ENCODE assay signal across 8 cellular contexts in genomic region chr1:64471724-64472276, GRCh38. TPM values are rescaled to one million over a fixed set of nuclear protein-coding genes. Genes with fewer than 3 reads are reported as not detected.
DNase-seq lines count a peak whose midpoint lies in the region; ATAC-seq and TF ChIP-seq lines count a peak whose summit lies in the region.

No MANE protein-coding gene starts in this region.

- no peaks in the 10 kb centered on the region for H3K9me3 ChIP-seq in mucosa of stomach (ENCODE audit: control insufficient read depth, low read length)

- H3K4me1 Mint-ChIP-seq in chondrocyte (ENCODE audit: low read depth) = peaks cover 53% of the 10 kb centered on the region

- H3K27me3 Mint-ChIP-seq in chondrocyte (ENCODE audit: low read depth) = peaks cover 8% of the 10 kb centered on the region

- H3K27me3 ChIP-seq in mucosa of stomach (ENCODE audit: control insufficient read depth, insufficient read depth, low read length) = peaks cover 3% of the 10 kb centered on the region

- H3K4me3 Mint-ChIP-seq in chondrocyte (ENCODE audit: unreplicated experiment) = peak overlapping the region; percentile 83

- in situ Hi-C loops in ACHN (cut with HindIII; ENCODE audit: low pct_ligation_motif_present, low pct_unique_long_range_greater_than_20kb, low sequenced_read_pairs) = no loop called here

- CTCF ChIA-PET in HEK293T (lab: Yijun Ruan, JAX) = interaction anchor here (0.7 kb wide), 1 partner anchor 207 kb away, joined by 6 read pairs; no protein-coding TSS in a partner anchor

- H3K4me1 ChIP-seq in mucosa of stomach (ENCODE audit: control insufficient read depth, insufficient read depth, low read length) = peaks cover 29% of the 10 kb centered on the region

- no peaks in the 10 kb centered on the region for H3K36me3 Mint-ChIP-seq in chondrocyte (ENCODE audit: low read depth)

- H3K9me3 Mint-ChIP-seq in chondrocyte (ENCODE audit: low read depth) = no peaks in the 10 kb centered on the region

- no peaks in the 10 kb centered on the region for H3K36me3 ChIP-seq in mucosa of stomach (ENCODE audit: control insufficient read depth, insufficient read depth, low read length)

- POLR2A ChIA-PET in HEK293T (lab: Yijun Ruan, JAX) = interaction anchor here (1.0 kb wide), 1 partner anchor 17 kb away, joined by 4 read pairs; no protein-coding TSS in a partner anchor

- peak overlapping the region; percentile 50 for H3K9ac ChIP-seq in mucosa of stomach (ENCODE audit: low read length)

- DNase-seq in ACHN (peak; percentile 25), HEK293T (ENCODE audit: extremely low spot score) (peak; percentile 59), chondrocyte (ENCODE audit: low spot score) (no peak), DMS114 treated with DMSO at 0.1 percent for 48 hours (lab: John Stamatoyannopoulos, UW; ENCODE audit: unreplicated experiment) (no peak), NCI-H1694 treated with DMSO at 0.1 percent for 48 hours (lab: John Stamatoyannopoulos, UW) (no peak)
- no peak for DNase-seq in stimulated activated CD4-positive, alpha-beta T cell treated with anti-CD3 and anti-CD28 coated beads, Interleukin-15, amount 100 ng/mL, for 24 hours

- ATAC-seq in HG03521 (IDR thresholded peaks at IDR 0.05; ENCODE audit: unreplicated experiment) = no peak

- peak overlapping the region; percentile 70 for H3K4me3 ChIP-seq in mucosa of stomach (ENCODE audit: low read length)

- no peak for TF ChIP-seq CTCF in chondrocyte (IDR thresholded peaks at IDR 0.05)

- peak overlapping the region; percentile 92 for H3K27ac Mint-ChIP-seq in chondrocyte (ENCODE audit: unreplicated experiment)

TF ChIP-seq in HEK293T, 16 proteins besides CTCF, POLR2A, EP300 and RAD21:
- no peak for TF ChIP-seq LEF1 (IDR thresholded peaks at IDR 0.05; ENCODE audit: borderline replicate concordance)
- TF ChIP-seq CTBP1 (IDR thresholded peaks at IDR 0.05; ENCODE audit: borderline replicate concordance) = peak; percentile 73
- peak; percentile 75 for TF ChIP-seq PKNOX1 (IDR thresholded peaks at IDR 0.05)
- peak; percentile 64; the same call in 1 of the 2 replicates for TF ChIP-seq ARNT (IDR thresholded peaks at IDR 0.05)
- TF ChIP-seq L3MBTL2 (conservative IDR thresholded peaks at IDR 0.05) = peak; percentile 41
TF ChIP-seq in HEK293T: peak in this region for 4.

RNA-seq across cellular contexts. Expression of gene CACHD1, which starts 1.9 kb away (rescaled TPM):
- total RNA-seq in chondrocyte = 10.4 to 13.7 TPM (median 10.5 TPM) in 3 replicates

Comparison
In these comparisons a context has a peak if more than half of its experiments do, and no peak if none do; other contexts are left out.
1. DNase-seq: peak in ACHN (single experiment) and HEK293T (single experiment); none in chondrocyte (single experiment), DMS114 treated with DMSO at 0.1 percent for 48 hours (single experiment), stimulated activated CD4-positive, alpha-beta T cell treated with anti-CD3 and anti-CD28 coated beads, Interleukin-15, amount 100 ng/mL, for 24 hours (single experiment) and NCI-H1694 treated with DMSO at 0.1 percent for 48 hours (single experiment).